22 cellular contexts compared by ENCODE assay signal in the genomic region with DNA sequence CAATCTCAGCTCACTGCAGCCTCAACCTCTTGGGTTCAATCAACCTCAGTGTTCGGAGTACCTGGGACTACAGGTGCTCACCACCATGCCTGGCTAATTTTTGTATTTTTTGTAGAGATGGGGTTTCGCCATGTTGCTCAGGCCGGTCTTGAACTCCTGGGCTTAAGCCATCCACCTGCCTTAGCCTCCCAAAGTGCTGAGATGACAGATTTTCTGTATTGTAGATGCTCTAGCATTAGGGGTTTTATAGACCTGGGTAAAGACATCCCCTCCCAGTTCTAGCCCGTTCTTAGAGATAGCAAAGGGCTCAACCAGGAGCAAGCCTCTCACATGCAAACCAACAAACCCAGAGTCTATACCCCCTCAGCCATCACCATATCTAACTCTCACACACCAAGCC.
"Had no signal": no experiment of that assay in that cellular context is flagged by ENCODE, and none has a peak within 500 bp of the region (broad histone marks: within the 10 kb centered on the region; RNA-seq: fewer than 3 reads in every experiment).

No MANE protein-coding gene starts in this region.

- H3K4me3 Mint-ChIP-seq: activated naive CD4-positive, alpha-beta T cell treated with anti-CD3 and anti-CD28 coated beads, Interleukin-2, amount 50 U/mL, for 24 hours; nephron; T-helper 2 cell treated with Interferon-gamma antibody and Interleukin-4, amounts not matched to agents 5 μg/mL and 100 μg/mL, for 36 hours had no signal

- H3K27me3 Mint-ChIP-seq: activated naive CD4-positive, alpha-beta T cell treated with anti-CD3 and anti-CD28 coated beads, Interleukin-2, amount 50 U/mL, for 24 hours had no signal

- H3K4me3 ChIP-seq: body of pancreas, coronary artery, right atrium auricular region, skin epidermis, upper lobe of left lung had no signal

- H3K9me3 ChIP-seq: body of pancreas, right atrium auricular region, upper lobe of left lung had no signal

- DNase-seq: activated CD4-positive, CD25-positive, alpha-beta regulatory T cell treated with anti-CD3 and anti-CD28 coated beads, Interleukin-2, amount 50 U/mL, for 72 hours; activated effector memory CD4-positive, alpha-beta T cell treated with Interleukin-2 at 50 U/mL for 16 hours; amygdala; body of pancreas; central memory CD4-positive, alpha-beta T cell; effector CD4-positive, alpha-beta T cell; foreskin keratinocyte; kidney glomerular epithelial cell; left ventricle myocardium superior; mesenchymal stem cell; occipital lobe; stimulated activated CD4-positive, alpha-beta T cell treated with anti-CD3 and anti-CD28 coated beads, Interleukin-4, amount 100 ng/mL, for 24 hours; stimulated activated naive CD8-positive, alpha-beta T cell treated with anti-CD3 and anti-CD28 coated beads, Interleukin-15, Interleukin-2, amounts not matched to agents 100 U/mL and 50 U/mL, for 24 hours; SW 1271; upper lobe of left lung had no signal

- FAIRE-seq: endothelial cell of umbilical vein had no signal

- ATAC-seq: body of pancreas; foreskin keratinocyte; left ventricle myocardium superior; stimulated activated naive CD8-positive, alpha-beta T cell treated with anti-CD3 and anti-CD28 coated beads, Interleukin-15, Interleukin-2, amounts not matched to agents 100 U/mL and 50 U/mL, for 24 hours had no signal

- H3K9me3 Mint-ChIP-seq: activated naive CD4-positive, alpha-beta T cell treated with anti-CD3 and anti-CD28 coated beads, Interleukin-2, amount 50 U/mL, for 24 hours had no signal

- H3K36me3 ChIP-seq: right atrium auricular region, upper lobe of left lung had no signal

- H3K4me1 ChIP-seq: foreskin keratinocyte had no signal

- H3K27me3 ChIP-seq: body of pancreas, foreskin keratinocyte, right atrium auricular region, upper lobe of left lung had no signal

- H3K27ac Mint-ChIP-seq: activated naive CD4-positive, alpha-beta T cell treated with anti-CD3 and anti-CD28 coated beads, Interleukin-2, amount 50 U/mL, for 24 hours; nephron had no signal

- H3K27ac ChIP-seq: body of pancreas, foreskin keratinocyte, right atrium auricular region, skin epidermis, upper lobe of left lung had no signal
